27 cellular contexts compared by ENCODE assay signal in genomic region chr9:6667080-6667479, GRCh38. TPM values are rescaled to one million over a fixed set of nuclear protein-coding genes. Genes with fewer than 3 reads are reported as not detected.
"Had no signal": no experiment of that assay in that cellular context is flagged by ENCODE, and none has a peak within 500 bp of the region (broad histone marks: within the 10 kb centered on the region; RNA-seq: fewer than 3 reads in every experiment).

No MANE protein-coding gene starts in this region.

- H3K4me1 ChIP-seq: pancreas, prostate gland, right atrium auricular region, suprapubic skin, testis, tibial artery, upper lobe of right lung, uterus had no signal

- H3K4me3 ChIP-seq: pancreas, prostate gland, right atrium auricular region, skin epidermis, smooth muscle cell, spleen, suprapubic skin, testis, tibial artery, transverse colon, upper lobe of right lung, uterus had no signal

- H3K36me3 ChIP-seq: neutrophil, pancreas, prostate gland, right atrium auricular region, spleen, suprapubic skin, tibial artery, transverse colon, upper lobe of right lung, uterus had no signal

- H3K4me1 Mint-ChIP-seq: stimulated activated memory B cell treated with anti-CD40 and anti-IgM and Interleukin-4, amounts not matched to agents 10 μg/mL and 1 μg/mL and 100 μg/mL, for 72 hours; stimulated activated naive CD8-positive, alpha-beta T cell treated with anti-CD3 and anti-CD28 coated beads, Interleukin-15, amount 100 ng/mL, for 72 hours had no signal

- H3K27ac ChIP-seq: neutrophil, pancreas, prostate gland, right atrium auricular region, skin epidermis, spleen, suprapubic skin, testis, tibial artery, transverse colon, upper lobe of right lung, uterus had no signal

- H3K9me3 Mint-ChIP-seq: naive thymus-derived CD8-positive, alpha-beta T cell; natural killer cell treated with Interleukin-12 subunit alpha and Interleukin-12 subunit beta and Interleukin-15 and Interleukin-18, amount 100 ng/mL, for 72 hours; nephron progenitor cell; neural crest cell; stimulated activated memory B cell treated with anti-CD40 and anti-IgM and Interleukin-4, amounts not matched to agents 10 μg/mL and 1 μg/mL and 100 μg/mL, for 72 hours; stimulated activated naive CD8-positive, alpha-beta T cell treated with anti-CD3 and anti-CD28 coated beads, Interleukin-15, amount 100 ng/mL, for 72 hours; type B pancreatic cell had no signal

- H3K9me3 ChIP-seq: neutrophil, pancreas, prostate gland, right atrium auricular region, spleen, suprapubic skin, testis, tibial artery, transverse colon, upper lobe of right lung, uterus had no signal

- H3K36me3 Mint-ChIP-seq: naive thymus-derived CD8-positive, alpha-beta T cell; natural killer cell treated with Interleukin-12 subunit alpha and Interleukin-12 subunit beta and Interleukin-15 and Interleukin-18, amount 100 ng/mL, for 72 hours; stimulated activated memory B cell treated with anti-CD40 and anti-IgM and Interleukin-4, amounts not matched to agents 10 μg/mL and 1 μg/mL and 100 μg/mL, for 72 hours; type B pancreatic cell had no signal

- H3K4me3 Mint-ChIP-seq: naive thymus-derived CD8-positive, alpha-beta T cell; natural killer cell treated with Interleukin-12 subunit alpha and Interleukin-12 subunit beta and Interleukin-15 and Interleukin-18, amount 100 ng/mL, for 72 hours; nephron progenitor cell; neural crest cell; stimulated activated memory B cell treated with anti-CD40 and anti-IgM and Interleukin-4, amounts not matched to agents 10 μg/mL and 1 μg/mL and 100 μg/mL, for 72 hours; stimulated activated naive CD8-positive, alpha-beta T cell treated with anti-CD3 and anti-CD28 coated beads, Interleukin-15, amount 100 ng/mL, for 72 hours; type B pancreatic cell had no signal

- H3K4me2 ChIP-seq: smooth muscle cell had no signal

- H3K27me3 ChIP-seq: neutrophil, pancreas, right atrium auricular region, spleen, suprapubic skin, testis, tibial artery, transverse colon, upper lobe of right lung, uterus had no signal

- DNase-seq: nephron progenitor cell; nucleus accumbens; pancreas; spleen; stimulated activated CD4-positive, alpha-beta T cell treated with anti-CD3 and anti-CD28 coated beads, Interleukin-12 subunit alpha, Interleukin-12 subunit beta, amount 100 ng/mL, for 4 hours; stimulated activated CD4-positive, alpha-beta T cell treated with anti-CD3 and anti-CD28 coated beads, Interleukin-1b, Interleukin-23, amount 100 ng/mL, for 48 hours; stimulated activated CD4-positive, alpha-beta T cell treated with anti-CD3 and anti-CD28 coated beads, Interleukin-4, amount 100 ng/mL, for 1 hour; stimulated activated CD4-positive, alpha-beta T cell treated with anti-CD3 and anti-CD28 coated beads, Interleukin-4, amount 100 ng/mL, for 4 hours; stimulated activated CD8-positive, alpha-beta memory T cell treated with anti-CD3 and anti-CD28 coated beads, Interleukin-4, amount 100 ng/mL, for 48 hours; stimulated activated naive CD8-positive, alpha-beta T cell treated with anti-CD3 and anti-CD28 coated beads, Interleukin-15, amount 100 ng/mL, for 72 hours; stimulated activated naive CD8-positive, alpha-beta T cell treated with anti-CD3 and anti-CD28 coated beads, Interleukin-15, Interleukin-2, amounts not matched to agents 100 U/mL and 50 U/mL, for 24 hours; testis; tibial artery; transverse colon; upper lobe of right lung; uterus had no signal

- ATAC-seq: natural killer cell treated with Interleukin-12 subunit alpha and Interleukin-12 subunit beta and Interleukin-15 and Interleukin-18, amount 100 ng/mL, for 72 hours; stimulated activated memory B cell treated with anti-CD40 and anti-IgM and Interleukin-4, amounts not matched to agents 10 μg/mL and 1 μg/mL and 100 μg/mL, for 72 hours; stimulated activated naive CD8-positive, alpha-beta T cell treated with anti-CD3 and anti-CD28 coated beads, Interleukin-15, amount 100 ng/mL, for 72 hours; stimulated activated naive CD8-positive, alpha-beta T cell treated with anti-CD3 and anti-CD28 coated beads, Interleukin-15, Interleukin-2, amounts not matched to agents 100 U/mL and 50 U/mL, for 24 hours had no signal

- H3K27ac Mint-ChIP-seq: naive thymus-derived CD8-positive, alpha-beta T cell; natural killer cell treated with Interleukin-12 subunit alpha and Interleukin-12 subunit beta and Interleukin-15 and Interleukin-18, amount 100 ng/mL, for 72 hours; nephron progenitor cell; stimulated activated memory B cell treated with anti-CD40 and anti-IgM and Interleukin-4, amounts not matched to agents 10 μg/mL and 1 μg/mL and 100 μg/mL, for 72 hours; stimulated activated naive CD8-positive, alpha-beta T cell treated with anti-CD3 and anti-CD28 coated beads, Interleukin-15, amount 100 ng/mL, for 72 hours; type B pancreatic cell had no signal

- H3K27me3 Mint-ChIP-seq: naive thymus-derived CD8-positive, alpha-beta T cell; natural killer cell treated with Interleukin-12 subunit alpha and Interleukin-12 subunit beta and Interleukin-15 and Interleukin-18, amount 100 ng/mL, for 72 hours; stimulated activated memory B cell treated with anti-CD40 and anti-IgM and Interleukin-4, amounts not matched to agents 10 μg/mL and 1 μg/mL and 100 μg/mL, for 72 hours; stimulated activated naive CD8-positive, alpha-beta T cell treated with anti-CD3 and anti-CD28 coated beads, Interleukin-15, amount 100 ng/mL, for 72 hours; type B pancreatic cell had no signal

RNA-seq across cellular contexts. Expression of gene GLDC, which starts 21.6 kb away (rescaled TPM):
- total RNA-seq: naive thymus-derived CD8-positive, alpha-beta T cell had no signal
